In the genomic region with DNA sequence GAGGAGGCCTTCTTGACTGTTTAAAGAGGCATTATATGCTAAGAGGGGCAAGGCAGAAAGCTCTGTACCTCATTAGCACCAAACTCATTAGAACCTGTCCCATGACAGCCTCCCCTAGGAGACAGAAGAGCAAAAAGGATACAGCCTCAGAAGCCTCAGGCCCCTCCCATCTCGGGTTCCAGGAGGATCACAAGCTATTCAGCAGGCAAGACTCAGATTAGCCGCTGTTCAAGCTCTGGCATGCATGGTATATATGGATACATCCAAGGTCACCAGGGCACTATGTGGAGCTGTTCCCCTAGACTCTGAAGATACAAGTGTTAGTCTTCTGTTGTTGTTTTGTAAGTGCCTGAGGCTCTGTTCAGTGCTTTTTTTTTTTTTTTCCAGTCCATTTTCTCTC, we compare ENCODE assay signal across 27 cellular contexts. TPM values are rescaled to one million over a fixed set of nuclear protein-coding genes. Genes with fewer than 3 reads are reported as not detected.
DNase-seq lines count a peak whose midpoint lies in the region; ATAC-seq and TF ChIP-seq lines count a peak whose summit lies in the region.
"Had no signal": no experiment of that assay in that cellular context is flagged by ENCODE, and none has a peak within 500 bp of the region (broad histone marks: within the 10 kb centered on the region; RNA-seq: fewer than 3 reads in every experiment).

No MANE protein-coding gene starts in this region.

- H3K27me3 Mint-ChIP-seq in MCF 10A (ENCODE audit: insufficient read depth, unreplicated experiment) = no peaks in the 10 kb centered on the region
- no peaks in the 10 kb centered on the region for H3K27me3 Mint-ChIP-seq in CD8-positive, alpha-beta T cell (ENCODE audit: low read depth)
- H3K27me3 Mint-ChIP-seq: activated CD4-positive, alpha-beta T cell treated with anti-CD3 and anti-CD28 coated beads, Interleukin-2, amount 10 ng/mL, durations not matched to agents 24 days and 14 days; activated naive CD8-positive, alpha-beta T cell treated with anti-CD3 and anti-CD28 coated beads for 36 hours; T-cell had no signal

- no peaks in the 10 kb centered on the region for H3K27me3 ChIP-seq in breast epithelium
- no peaks in the 10 kb centered on the region for H3K27me3 ChIP-seq in foreskin keratinocyte
- no peaks in the 10 kb centered on the region for H3K27me3 ChIP-seq in CD8-positive, alpha-beta T cell (ENCODE audit: insufficient read depth, low read length)
- H3K27me3 ChIP-seq: SJCRH30 had no signal

- POLR2A ChIA-PET in MCF 10A (lab: Yijun Ruan, JAX) = no interaction called here
- POLR2A ChIA-PET in CD8-positive, alpha-beta T cell (lab: Charles Lee) = no interaction called here

- H3K9me3 Mint-ChIP-seq in MCF 10A (ENCODE audit: unreplicated experiment) = no peaks in the 10 kb centered on the region
- no peaks in the 10 kb centered on the region for H3K9me3 Mint-ChIP-seq in stimulated activated effector memory CD8-positive, alpha-beta T cell treated with anti-CD3 and anti-CD28 coated beads, Interleukin-12 subunit alpha, Interleukin-12 subunit beta, amount 100 ng/mL, for 72 hours
- H3K9me3 Mint-ChIP-seq in CD8-positive, alpha-beta T cell = no peaks in the 10 kb centered on the region
- H3K9me3 Mint-ChIP-seq: activated CD4-positive, alpha-beta T cell treated with anti-CD3 and anti-CD28 coated beads, Interleukin-2, amount 10 ng/mL, durations not matched to agents 24 days and 14 days; activated naive CD8-positive, alpha-beta T cell treated with anti-CD3 and anti-CD28 coated beads for 36 hours; natural killer cell; T-cell had no signal

- CTCF ChIA-PET in MCF 10A (lab: Yijun Ruan, JAX) = interaction anchor here (0.5 kb wide), 1 partner anchor 222 kb away, joined by 3 read pairs; no protein-coding TSS in a partner anchor
- CTCF ChIA-PET in CD8-positive, alpha-beta T cell (lab: Charles Lee) = no interaction called here

- no peak overlapping the region for H3K4me3 ChIP-seq in breast epithelium
- no peak overlapping the region for H3K4me3 ChIP-seq in CD8-positive, alpha-beta T cell (ENCODE audit: low read depth, low read length)
- H3K4me3 ChIP-seq: lung, mucosa of descending colon, SJCRH30 had no signal

- H3K4me1 Mint-ChIP-seq in MCF 10A (ENCODE audit: insufficient read depth, unreplicated experiment) = peaks cover 6% of the 10 kb centered on the region
- peaks cover 21% of the 10 kb centered on the region for H3K4me1 Mint-ChIP-seq in stimulated activated effector memory CD8-positive, alpha-beta T cell treated with anti-CD3 and anti-CD28 coated beads, Interleukin-12 subunit alpha, Interleukin-12 subunit beta, amount 100 ng/mL, for 72 hours
- peaks cover 5% of the 10 kb centered on the region for H3K4me1 Mint-ChIP-seq in CD8-positive, alpha-beta T cell (ENCODE audit: low read depth)

- H3K9me3 ChIP-seq in breast epithelium = no peaks in the 10 kb centered on the region
- no peaks in the 10 kb centered on the region for H3K9me3 ChIP-seq in CD8-positive, alpha-beta T cell (ENCODE audit: low read length)
- H3K9me3 ChIP-seq: mucosa of descending colon, SJCRH30 had no signal

- no peak for TF ChIP-seq POLR2A in breast epithelium (IDR thresholded peaks at IDR 0.05)

- in situ Hi-C loops in SK-MEL-5 (cut with HindIII; ENCODE audit: low pct_unique_long_range_greater_than_20kb, low sequenced_read_pairs) = no loop called here

- no peak for TF ChIP-seq CTCF in MCF 10A (IDR thresholded peaks at IDR 0.05; ENCODE audit: unreplicated experiment)
- no peak for TF ChIP-seq CTCF in breast epithelium (IDR thresholded peaks at IDR 0.05)
- TF ChIP-seq CTCF in foreskin keratinocyte (conservative IDR thresholded peaks at IDR 0.05) = peak; percentile 31
- TF ChIP-seq CTCF in CD8-positive, alpha-beta T cell (IDR thresholded peaks at IDR 0.05) = no peak

- intact Hi-C loops in MCF 10A (cut with micrococcal nuclease) (no loop called here), breast epithelium (cut with DNase I; ENCODE audit: low total_unique reads) (no loop called here)
- intact Hi-C loops in CD8-positive, alpha-beta T cell (cut with DNase I, micrococcal nuclease) = no loop called here

- H3K4me3 Mint-ChIP-seq in MCF 10A (ENCODE audit: unreplicated experiment) = no peak overlapping the region
- H3K4me3 Mint-ChIP-seq in stimulated activated effector memory CD8-positive, alpha-beta T cell treated with anti-CD3 and anti-CD28 coated beads, Interleukin-12 subunit alpha, Interleukin-12 subunit beta, amount 100 ng/mL, for 72 hours = no peak overlapping the region
- H3K4me3 Mint-ChIP-seq in CD8-positive, alpha-beta T cell = no peak overlapping the region
- H3K4me3 Mint-ChIP-seq: activated CD4-positive, alpha-beta T cell treated with anti-CD3 and anti-CD28 coated beads, Interleukin-2, amount 10 ng/mL, durations not matched to agents 24 days and 14 days; activated naive CD8-positive, alpha-beta T cell treated with anti-CD3 and anti-CD28 coated beads for 36 hours; natural killer cell; T-cell had no signal

- H3K4me1 ChIP-seq in breast epithelium = no peaks in the 10 kb centered on the region
- peaks cover 6% of the 10 kb centered on the region for H3K4me1 ChIP-seq in foreskin keratinocyte
- H3K4me1 ChIP-seq in CD8-positive, alpha-beta T cell (ENCODE audit: insufficient read depth, low read length) = no peaks in the 10 kb centered on the region
- H3K4me1 ChIP-seq: SJCRH30 had no signal

- H3K27ac ChIP-seq in breast epithelium = no peak overlapping the region
- no peak overlapping the region for H3K27ac ChIP-seq in foreskin keratinocyte
- H3K27ac ChIP-seq in CD8-positive, alpha-beta T cell (ENCODE audit: low read depth, low read length) = no peak overlapping the region
- H3K27ac ChIP-seq: epithelial cell of prostate, SJCRH30 had no signal

- no peak for DNase-seq in MCF 10A (ENCODE audit: unreplicated experiment)
- no peak for DNase-seq in breast epithelium (ENCODE audit: low spot score in 2 of 2)
- DNase-seq in SK-MEL-5 (ENCODE audit: low read depth, low spot score) = peak; percentile 30
- DNase-seq in foreskin keratinocyte = peak; percentile 50 to 69
- no peak for DNase-seq in stimulated activated effector memory CD8-positive, alpha-beta T cell treated with anti-CD3 and anti-CD28 coated beads, Interleukin-12 subunit alpha, Interleukin-12 subunit beta, amount 100 ng/mL, for 72 hours (ENCODE audit: low spot score in 2 of 2)
- DNase-seq in CD8-positive, alpha-beta T cell = no peak
- no peak for DNase-seq in GDM1 (lab: John Stamatoyannopoulos, UW)
- no peak for DNase-seq in NCI-H1105 treated with DMSO at 0.1 percent for 48 hours (lab: John Stamatoyannopoulos, UW)
- DNase-seq: 8988T; activated CD4-positive, alpha-beta T cell treated with anti-CD3 and anti-CD28 coated beads, Interleukin-2, amount 10 ng/mL, durations not matched to agents 24 days and 14 days; activated effector memory CD4-positive, alpha-beta T cell treated with anti-CD3 and anti-CD28 coated beads, Interleukin-2, amount 50 U/mL, for 16 hours; activated naive CD8-positive, alpha-beta T cell treated with anti-CD3 and anti-CD28 coated beads for 36 hours; anterior cingulate cortex; effector CD4-positive, alpha-beta T cell; Karpas-422; kidney glomerular epithelial cell; mucosa of descending colon; natural killer cell; NCI-H1436; NCI-H2081 treated with DMSO at 0.1 percent for 48 hours; small intestine; stimulated activated naive CD8-positive, alpha-beta T cell treated with anti-CD3 and anti-CD28 coated beads, Interleukin-15, Interleukin-2, amounts not matched to agents 100 U/mL and 50 U/mL, for 24 hours; T-cell had no signal

- H3K27ac Mint-ChIP-seq in MCF 10A (ENCODE audit: low read depth, unreplicated experiment) = peak overlapping the region; percentile 49
- H3K27ac Mint-ChIP-seq in stimulated activated effector memory CD8-positive, alpha-beta T cell treated with anti-CD3 and anti-CD28 coated beads, Interleukin-12 subunit alpha, Interleukin-12 subunit beta, amount 100 ng/mL, for 72 hours = peak overlapping the region; percentile 80
- H3K27ac Mint-ChIP-seq in CD8-positive, alpha-beta T cell = no peak overlapping the region
- H3K27ac Mint-ChIP-seq: activated CD4-positive, alpha-beta T cell treated with anti-CD3 and anti-CD28 coated beads, Interleukin-2, amount 10 ng/mL, durations not matched to agents 24 days and 14 days; activated naive CD8-positive, alpha-beta T cell treated with anti-CD3 and anti-CD28 coated beads for 36 hours; T-cell had no signal

- H3K36me3 Mint-ChIP-seq in MCF 10A (ENCODE audit: insufficient read depth, unreplicated experiment) = peaks cover 94% of the 10 kb centered on the region
- H3K36me3 Mint-ChIP-seq in stimulated activated effector memory CD8-positive, alpha-beta T cell treated with anti-CD3 and anti-CD28 coated beads, Interleukin-12 subunit alpha, Interleukin-12 subunit beta, amount 100 ng/mL, for 72 hours = peaks cover 93% of the 10 kb centered on the region
- H3K36me3 Mint-ChIP-seq in CD8-positive, alpha-beta T cell = peaks cover 83% of the 10 kb centered on the region
- H3K36me3 Mint-ChIP-seq: natural killer cell had no signal

- no peaks in the 10 kb centered on the region for H3K36me3 ChIP-seq in breast epithelium
- peaks cover 23% of the 10 kb centered on the region for H3K36me3 ChIP-seq in CD8-positive, alpha-beta T cell (ENCODE audit: insufficient read depth, low read length)

- BruUV-seq in MCF 10A (replicated peaks; lab: Mats Ljungman, UMichigan) = no TSS peak

- ATAC-seq in foreskin keratinocyte = peak; percentile 33
- no peak for ATAC-seq in stimulated activated effector memory CD8-positive, alpha-beta T cell treated with anti-CD3 and anti-CD28 coated beads, Interleukin-12 subunit alpha, Interleukin-12 subunit beta, amount 100 ng/mL, for 72 hours
- ATAC-seq in CD8-positive, alpha-beta T cell = no peak
- ATAC-seq: HepG2; mucosa of descending colon; natural killer cell; stimulated activated naive CD8-positive, alpha-beta T cell treated with anti-CD3 and anti-CD28 coated beads, Interleukin-15, Interleukin-2, amounts not matched to agents 100 U/mL and 50 U/mL, for 24 hours; T-cell had no signal

RNA-seq across cellular contexts. Expression of a gene that starts 32.1 kb away (rescaled TPM):
- 149 and 193 TPM in 2 replicates for total RNA-seq in MCF 10A (2022)
- 100 to 1,000 TPM in 2 of 3 donors, 10 to 100 TPM in 1; 78.6 to 145 (median 138) TPM for total RNA-seq in breast epithelium
- 52.7 and 73.7 TPM in 2 replicates for total RNA-seq in SK-MEL-5 (2014; rRNA removed; shearing (Covaris generic))
- polyA plus RNA-seq in SK-MEL-5 (2015; cell fraction: cytosol; rRNA removed) = 114 and 118 TPM in 2 replicates
- polyA plus RNA-seq in SK-MEL-5 (2015; cell fraction: nucleus; rRNA removed) = 51.7 and 61.8 TPM in 2 replicates
- 92.5 and 97.3 TPM in 2 replicates for total RNA-seq in foreskin keratinocyte
- 127 and 159 TPM in 2 replicates for polyA plus RNA-seq in foreskin keratinocyte
- 10 to 100 TPM; 35.4 to 37.7 TPM for total RNA-seq in CD8-positive, alpha-beta T cell

Comparison
In these comparisons a context has a peak if more than half of its experiments do, and no peak if none do; other contexts are left out.
1. DNase-seq: peak in SK-MEL-5 (single experiment) and foreskin keratinocyte (2 of 2); none in MCF 10A (single experiment), breast epithelium (0 of 2), stimulated activated effector memory CD8-positive, alpha-beta T cell treated with anti-CD3 and anti-CD28 coated beads, Interleukin-12 subunit alpha, Interleukin-12 subunit beta, amount 100 ng/mL, for 72 hours (0 of 2), CD8-positive, alpha-beta T cell (0 of 7), GDM1 (single experiment) and NCI-H1105 treated with DMSO at 0.1 percent for 48 hours (single experiment).